Comparison of ENCODE assay signal across 20 cellular contexts in genomic region chr15:92023971-92024370, GRCh38.
DNase-seq lines count a peak whose midpoint lies in the region; TF ChIP-seq lines count a peak whose summit lies in the region.
"Had no signal": no experiment of that assay in that cellular context is flagged by ENCODE, and none has a peak within 500 bp of the region (broad histone marks: within the 10 kb centered on the region; RNA-seq: fewer than 3 reads in every experiment).

No MANE protein-coding gene starts in this region.

- no peak overlapping the region for H3K4me3 Mint-ChIP-seq in type B pancreatic cell
- H3K4me3 Mint-ChIP-seq: B cell; CD14-positive monocyte; CD4-positive, alpha-beta T cell; CD8-positive, alpha-beta memory T cell; GM23338; HFFc6 had no signal

- DNase-seq in dedifferentiated amniotic fluid mesenchymal stem cell (ENCODE audit: extremely low spot score) (peak; percentile 34), fibroblast of mammary gland (ENCODE audit: low read depth) (peak; percentile 23), fibroblast of the aortic adventitia (ENCODE audit: low read depth) (peak; percentile 52), type B pancreatic cell (ENCODE audit: extremely low spot score, unreplicated experiment) (no peak), AG08396 (ENCODE audit: low spot score) (no peak), NCI-H446 (lab: John Stamatoyannopoulos, UW) (no peak), MG63 (no peak)
- no peak for DNase-seq in activated CD4-positive, CD25-positive, alpha-beta regulatory T cell (lab: John Stamatoyannopoulos, UW)
- DNase-seq: CD4-positive, alpha-beta T cell; CD8-positive, alpha-beta memory T cell; DMS 273 treated with DMSO at 0.1 percent for 48 hours; DMS53; DMS79 treated with DMSO at 0.1 percent for 48 hours; GF-D8; HFFc6 had no signal

- H3K9me3 ChIP-seq in MG63, result no peaks in the 10 kb centered on the region
- H3K9me3 ChIP-seq: BLaER1, HAP-1 had no signal

- H3K4me3 ChIP-seq in fibroblast of mammary gland (ENCODE audit: control insufficient read depth, low read depth, low read length) (no peak overlapping the region), fibroblast of the aortic adventitia (ENCODE audit: low read depth, low read length) (no peak overlapping the region), MG63 (no peak overlapping the region)
- H3K4me3 ChIP-seq: BLaER1, GM23338, HAP-1 had no signal

- peak overlapping the region; percentile 29 for H3K27ac Mint-ChIP-seq in type B pancreatic cell
- H3K27ac Mint-ChIP-seq: B cell; CD4-positive, alpha-beta T cell; CD8-positive, alpha-beta memory T cell; GM23338; HFFc6 had no signal

- peaks cover 7% of the 10 kb centered on the region for H3K4me1 Mint-ChIP-seq in type B pancreatic cell (ENCODE audit: unreplicated experiment)
- H3K4me1 Mint-ChIP-seq: B cell had no signal

- no peaks in the 10 kb centered on the region for H3K9me3 Mint-ChIP-seq in type B pancreatic cell
- H3K9me3 Mint-ChIP-seq: CD14-positive monocyte; CD4-positive, alpha-beta T cell; CD8-positive, alpha-beta memory T cell; GM23338; HFFc6 had no signal

- H3K36me3 Mint-ChIP-seq in type B pancreatic cell, result no peaks in the 10 kb centered on the region

- no peak for TF ChIP-seq CTCF in fibroblast of mammary gland (conservative IDR thresholded peaks at IDR 0.05; ENCODE audit: control insufficient read depth, insufficient read depth, low read depth, low read length)
- TF ChIP-seq CTCF in fibroblast of the aortic adventitia (IDR thresholded peaks at IDR 0.05; ENCODE audit: insufficient read depth, low read length), result no peak
- no peak for TF ChIP-seq CTCF in type B pancreatic cell (conservative IDR thresholded peaks at IDR 0.05)

- no peaks in the 10 kb centered on the region for H3K27me3 ChIP-seq in MG63
- H3K27me3 ChIP-seq: BLaER1 had no signal

- H3K36me3 ChIP-seq in MG63, result no peaks in the 10 kb centered on the region
- H3K36me3 ChIP-seq: BLaER1, HAP-1 had no signal

- H3K27me3 Mint-ChIP-seq in type B pancreatic cell, result no peaks in the 10 kb centered on the region
- H3K27me3 Mint-ChIP-seq: B cell; CD4-positive, alpha-beta T cell; CD8-positive, alpha-beta memory T cell had no signal

Comparison
In these comparisons a context has a peak if more than half of its experiments do, and no peak if none do; other contexts are left out.
1. DNase-seq: peak in dedifferentiated amniotic fluid mesenchymal stem cell (single experiment), fibroblast of mammary gland (single experiment) and fibroblast of the aortic adventitia (single experiment); none in type B pancreatic cell (single experiment), AG08396 (single experiment), NCI-H446 (0 of 2), MG63 (single experiment) and activated CD4-positive, CD25-positive, alpha-beta regulatory T cell (0 of 4).